Comparison of ENCODE assay signal across 21 cellular contexts in genomic region chr5:143198332-143198731, GRCh38.
"Had no signal": no experiment of that assay in that cellular context is flagged by ENCODE, and none has a peak within 500 bp of the region (broad histone marks: within the 10 kb centered on the region; RNA-seq: fewer than 3 reads in every experiment).

No MANE protein-coding gene starts in this region.

- H3K4me3 ChIP-seq: colonic mucosa, hepatocyte, left ventricle myocardium inferior, lower lobe of right lung, psoas muscle, sigmoid colon, suprapubic skin, thyroid gland had no signal

- H3K9me3 ChIP-seq: colonic mucosa, lower lobe of right lung, psoas muscle, sigmoid colon, thyroid gland had no signal

- H3K79me2 ChIP-seq: hepatocyte had no signal

- H3K27ac ChIP-seq: colonic mucosa, hepatocyte, left ventricle myocardium inferior, lower lobe of right lung, psoas muscle, sigmoid colon, suprapubic skin, thyroid gland had no signal

- FAIRE-seq: kidney, urothelium cell line had no signal

- H3K27me3 ChIP-seq: colonic mucosa, hepatocyte, sigmoid colon, suprapubic skin, thyroid gland had no signal

- ATAC-seq: left cardiac atrium; lower lobe of right lung; psoas muscle; stimulated activated effector memory CD8-positive, alpha-beta T cell treated with anti-CD3 and anti-CD28 coated beads, Interleukin-12 subunit alpha, Interleukin-12 subunit beta, amount 100 ng/mL, for 72 hours; stimulated activated naive CD8-positive, alpha-beta T cell treated with anti-CD3 and anti-CD28 coated beads, Interleukin-15, Interleukin-2, amounts not matched to agents 100 U/mL and 50 U/mL, for 24 hours had no signal

- DNase-seq: colonic mucosa; effector CD8-positive, alpha-beta T cell; head of caudate nucleus; kidney; left cardiac atrium; left ventricle myocardium inferior; lower lobe of right lung; mesenchymal stem cell; midbrain; nephron progenitor cell; psoas muscle; retina; sigmoid colon; stimulated activated CD4-positive, alpha-beta T cell treated with anti-CD3 and anti-CD28 coated beads, Interleukin-4, amount 100 ng/mL, for 1 hour; stimulated activated CD8-positive, alpha-beta memory T cell treated with anti-CD3 and anti-CD28 coated beads, Interleukin-4, amount 100 ng/mL, for 48 hours; stimulated activated naive CD8-positive, alpha-beta T cell treated with anti-CD3 and anti-CD28 coated beads, Interleukin-15, Interleukin-2, amounts not matched to agents 100 U/mL and 50 U/mL, for 24 hours; thyroid gland had no signal

- H2AFZ ChIP-seq: hepatocyte had no signal

- H3K36me3 ChIP-seq: colonic mucosa, left ventricle myocardium inferior, lower lobe of right lung, sigmoid colon, suprapubic skin, thyroid gland had no signal

- H3K4me2 ChIP-seq: hepatocyte had no signal

- H3K4me1 ChIP-seq: colonic mucosa, thyroid gland had no signal
